Comparison of ENCODE assay signal across 8 cellular contexts in genomic region chr18:35343488-35343935, GRCh38. TPM values are rescaled to one million over a fixed set of nuclear protein-coding genes. Genes with fewer than 3 reads are reported as not detected.
DNase-seq lines count a peak whose midpoint lies in the region; ATAC-seq and TF ChIP-seq lines count a peak whose summit lies in the region.

No MANE protein-coding gene starts in this region.

- WGBS in esophagus muscularis mucosa, result 8% methylated on average over 11 of the region's 15 CpGs
- 1% methylated on average over 15 of the region's 15 CpGs for WGBS in prostate gland

- CTCF ChIA-PET in RWPE1 (lab: Yijun Ruan, JAX), result no interaction called here

- no peak for TF ChIP-seq EP300 in esophagus muscularis mucosa (IDR thresholded peaks at IDR 0.05)

- no peak for ATAC-seq in GM19324 (IDR thresholded peaks at IDR 0.05; ENCODE audit: low FRiP score, unreplicated experiment)
- no peak for ATAC-seq in HG03139 (IDR thresholded peaks at IDR 0.05; ENCODE audit: unreplicated experiment)

- H3K36me3 ChIP-seq in esophagus muscularis mucosa (peaks cover 18 to 27% (median 20%) of the 10 kb centered on the region in 4 donors), prostate gland (no peaks in the 10 kb centered on the region)

- no peak for TF ChIP-seq POLR2A in esophagus muscularis mucosa (IDR thresholded peaks at IDR 0.05; ENCODE audit: low read depth)
- TF ChIP-seq POLR2A in prostate gland (IDR thresholded peaks at IDR 0.05), result no peak

- H3K27me3 ChIP-seq in esophagus muscularis mucosa (no peaks in the 10 kb centered on the region), prostate gland (replicated peaks; ENCODE audit: insufficient read depth) (no peaks in the 10 kb centered on the region)

- POLR2A ChIA-PET in RWPE1 (lab: Yijun Ruan, JAX; ENCODE audit: low non-redundant PET), result no interaction called here

- DNase-seq in RWPE1 (ENCODE audit: low spot score) (no peak), esophagus muscularis mucosa (ENCODE audit: extremely low spot score) (no peak), prostate gland (ENCODE audit: low spot score) (no peak), RPMI8226 (no peak)
- no peak for DNase-seq in activated effector memory CD4-positive, alpha-beta T cell treated with Interleukin-2 at 50 U/mL for 16 hours

- peak overlapping the region; percentile 94 for H3K4me3 ChIP-seq in GM08714 (ENCODE audit: low read length)
- peak overlapping the region; percentile 88 to 99 (median 92) for H3K4me3 ChIP-seq in esophagus muscularis mucosa
- H3K4me3 ChIP-seq in prostate gland, result peak overlapping the region; percentile 92 to 95

- TF ChIP-seq CTCF in RWPE1 (conservative IDR thresholded peaks at IDR 0.05; ENCODE audit: low read depth) (no peak), esophagus muscularis mucosa (IDR thresholded peaks at IDR 0.05) (no peak), prostate gland (IDR thresholded peaks at IDR 0.05) (no peak)

- H3K9me3 ChIP-seq in esophagus muscularis mucosa, result no peaks in the 10 kb centered on the region
- no peaks in the 10 kb centered on the region for H3K9me3 ChIP-seq in prostate gland

- H3K4me1 ChIP-seq in esophagus muscularis mucosa (peaks cover 28 to 57% (median 44%) of the 10 kb centered on the region in 4 donors), prostate gland (replicated peaks) (no peaks in the 10 kb centered on the region)

- intact Hi-C loops in esophagus muscularis mucosa (cut with DNase I) (loop anchor here (2.0 kb wide), 1 partner anchor 53 kb away; the partner anchor contains the start of gene ZSCAN30), prostate gland (cut with DNase I) (loop anchor here (10.0 kb wide), 1 partner anchor 339 kb away; no protein-coding TSS in a partner anchor)

- H3K27ac ChIP-seq in RWPE1, result peak overlapping the region; percentile 88
- H3K27ac ChIP-seq in esophagus muscularis mucosa (replicated peaks in 1 of 4), result peak overlapping the region; percentile 98 to 100 (median 99)
- H3K27ac ChIP-seq in prostate gland, result peak overlapping the region; percentile 98

RNA-seq across cellular contexts. Expression of gene ZNF24, which starts 0.7 kb away (rescaled TPM):
- total RNA-seq in esophagus muscularis mucosa, result 10 to 100 TPM; 31.2 to 41.1 (median 39.3) TPM
- 10 to 100 TPM; 39.4 to 53.4 TPM for total RNA-seq in prostate gland

RNA-seq across cellular contexts. Expression of gene ZNF396, which starts 33.6 kb away (rescaled TPM):
- total RNA-seq in esophagus muscularis mucosa (1 to 10 TPM in 3 of 4 donors, under 1 TPM in 1; 0.99 to 2.5 (median 1.4) TPM), prostate gland (1 to 10 TPM; 1.6 to 3.9 TPM)

RNA-seq across cellular contexts. Expression of gene ZSCAN30, which starts 53.5 kb away (rescaled TPM):
- total RNA-seq in esophagus muscularis mucosa (10 to 100 TPM in 2 of 4 donors, 1 to 10 TPM in 2; 8.6 to 14.2 (median 10.2) TPM), prostate gland (10 to 100 TPM; 18.3 to 21.3 TPM)
